In genomic region chr1:64891440-64891815, GRCh38 we compare ENCODE assay signal across 12 cellular contexts.
A peak's percentile ranks its signal among the peaks of the same experiment; 100 is the strongest.
DNase-seq lines count a peak whose midpoint lies in the region; ATAC-seq and TF ChIP-seq lines count a peak whose summit lies in the region.
"Had no signal": no experiment of that assay in that cellular context is flagged by ENCODE, and none has a peak within 500 bp of the region (broad histone marks: within the 10 kb centered on the region; RNA-seq: fewer than 3 reads in every experiment).

No MANE protein-coding gene starts in this region.

- no peak overlapping the region for H3K27ac ChIP-seq in neuronal stem cell (replicated peaks; ENCODE audit: low read length)
- H3K27ac ChIP-seq: 22Rv1, breast epithelium had no signal

- H4K91ac ChIP-seq in neuronal stem cell (ENCODE audit: low read depth, low read length, poor library complexity): no peak overlapping the region

- no peak overlapping the region for H4K8ac ChIP-seq in neuronal stem cell (ENCODE audit: low read depth, low read length)

- no peak overlapping the region for H2BK15ac ChIP-seq in neuronal stem cell (ENCODE audit: low read length)

- intact Hi-C loops in posterior cingulate gyrus (cut with DNase I): no loop called here

- H3K79me1 ChIP-seq in neuronal stem cell (ENCODE audit: low read depth, low read length): no peaks in the 10 kb centered on the region

- no peak overlapping the region for H3K23ac ChIP-seq in neuronal stem cell (ENCODE audit: low read depth, low read length, poor library complexity)

- WGBS in neuronal stem cell (ENCODE audit: extremely low coverage in 2 of 2, insufficient read length in 2 of 2, insufficient replicate concordance in 1 of 2), 2 donors: no CpG with 5 or more reads among the region's 3 CpGs

- no peak overlapping the region for H2BK120ac ChIP-seq in neuronal stem cell (ENCODE audit: low read depth, low read length)

- H2BK5ac ChIP-seq in neuronal stem cell (ENCODE audit: low read length): no peak overlapping the region

- H3K27ac Mint-ChIP-seq in T-helper 17 cell: peak overlapping the region; percentile 47
- H3K27ac Mint-ChIP-seq: activated CD4-positive, alpha-beta T cell treated with anti-CD3 and anti-CD28 coated beads, Interleukin-2, amount 10 ng/mL, durations not matched to agents 7 days and 5 days had no signal

- no peak overlapping the region for H3K4ac ChIP-seq in neuronal stem cell (ENCODE audit: low read length)

- H3K9me3 ChIP-seq in T-helper 17 cell (ENCODE audit: control insufficient read depth, low read length, poor library complexity, severe bottlenecking): no peaks in the 10 kb centered on the region
- H3K9me3 ChIP-seq in neuronal stem cell (replicated peaks in 1 of 2; ENCODE audit: control insufficient read depth in 2 of 2, insufficient read depth in 1 of 2, low read depth in 1 of 2, low read length in 2 of 2): no peaks in the 10 kb centered on the region
- H3K9me3 ChIP-seq: breast epithelium had no signal

- no peak overlapping the region for H3K4me3 ChIP-seq in fibroblast of pulmonary artery (replicated peaks; ENCODE audit: low read depth, low read length)
- no peak overlapping the region for H3K4me3 ChIP-seq in neuronal stem cell (ENCODE audit: low read length in 2 of 2)
- H3K4me3 ChIP-seq: breast epithelium had no signal

- DNase-seq in DMS 273 (lab: John Stamatoyannopoulos, UW; ENCODE audit: unreplicated experiment) (peak; percentile 18), DMS 273 treated with DMSO at 0.1 percent for 48 hours (lab: John Stamatoyannopoulos, UW) (no peak), T-helper 17 cell (no peak), fibroblast of pulmonary artery (ENCODE audit: low read depth) (peak; percentile 22), neuronal stem cell (ENCODE audit: low spot score) (no peak), posterior cingulate gyrus (no peak), DMS79 treated with DMSO at 0.1 percent for 48 hours (lab: John Stamatoyannopoulos, UW) (no peak), GM13976 (ENCODE audit: low spot score) (no peak)
- DNase-seq: activated CD4-positive, alpha-beta T cell treated with anti-CD3 and anti-CD28 coated beads, Interleukin-2, amount 10 ng/mL, durations not matched to agents 7 days and 5 days; NCI-H1048 had no signal

- H3K36me3 Mint-ChIP-seq in T-helper 17 cell (ENCODE audit: low read depth): peaks cover 1% of the 10 kb centered on the region

- H2BK12ac ChIP-seq in neuronal stem cell (ENCODE audit: low read length): no peak overlapping the region

- H3K14ac ChIP-seq in neuronal stem cell (ENCODE audit: low read length): no peak overlapping the region

- H3K36me3 ChIP-seq in neuronal stem cell (replicated peaks in 1 of 2; ENCODE audit: control insufficient read depth in 2 of 2, insufficient read depth in 2 of 2, low read length in 2 of 2): no peaks in the 10 kb centered on the region
- H3K36me3 ChIP-seq: breast epithelium had no signal

- peak; percentile 37 for ATAC-seq in T-helper 17 cell

- H3K9ac ChIP-seq in neuronal stem cell (ENCODE audit: low read depth, low read length, poor library complexity): no peak overlapping the region

- H3K4me3 Mint-ChIP-seq in T-helper 17 cell: peak overlapping the region; percentile 76
- H3K4me3 Mint-ChIP-seq: activated CD4-positive, alpha-beta T cell treated with anti-CD3 and anti-CD28 coated beads, Interleukin-2, amount 10 ng/mL, durations not matched to agents 7 days and 5 days had no signal

- no peak overlapping the region for H2AFZ ChIP-seq in neuronal stem cell (ENCODE audit: low read length)

- no peaks in the 10 kb centered on the region for H3K27me3 Mint-ChIP-seq in T-helper 17 cell
- H3K27me3 Mint-ChIP-seq: activated CD4-positive, alpha-beta T cell treated with anti-CD3 and anti-CD28 coated beads, Interleukin-2, amount 10 ng/mL, durations not matched to agents 7 days and 5 days had no signal

- in situ Hi-C loops in GM13976 (cut with MboI; ENCODE audit: low sequenced_read_pairs, unreplicated experiment): loop anchor here (10.0 kb wide), 1 partner anchor 73 kb away; the partner anchor contains the start of gene JAK1

- TF ChIP-seq CTCF in fibroblast of pulmonary artery (IDR thresholded peaks at IDR 0.05; ENCODE audit: low read length, missing control alignments) (no peak), GM13976 (IDR thresholded peaks at IDR 0.05; ENCODE audit: borderline replicate concordance, control extremely low read depth, extremely low read depth, insufficient read depth, missing control alignments) (no peak)

- peaks cover 0 to 17% (median 0%) of the 10 kb centered on the region in 3 experiments for H3K27me3 ChIP-seq in neuronal stem cell (ENCODE audit: control insufficient read depth in 3 of 3, insufficient read depth in 3 of 3, low read depth in 1 of 3, low read length in 3 of 3)
- H3K27me3 ChIP-seq: breast epithelium had no signal

- H3K4me2 ChIP-seq in neuronal stem cell (ENCODE audit: insufficient read depth, low read length, poor library complexity, severe bottlenecking): no peak overlapping the region

- H3K4me1 ChIP-seq in neuronal stem cell (ENCODE audit: control insufficient read depth in 2 of 2, insufficient read depth in 1 of 2, low read depth in 1 of 2, low read length in 2 of 2): peaks cover 3 to 6% of the 10 kb centered on the region in 2 donors

- peaks cover 88% of the 10 kb centered on the region for H3K4me1 Mint-ChIP-seq in T-helper 17 cell

- no peak overlapping the region for H2AK5ac ChIP-seq in neuronal stem cell (ENCODE audit: low read depth, low read length)

- H3K18ac ChIP-seq in neuronal stem cell (ENCODE audit: low read length): peak overlapping the region; percentile 9

Comparison
In these comparisons a context has a peak if more than half of its experiments do, and no peak if none do; other contexts are left out.
1. DNase-seq: peak in DMS 273 (single experiment) and fibroblast of pulmonary artery (single experiment); none in DMS 273 treated with DMSO at 0.1 percent for 48 hours (single experiment), T-helper 17 cell (0 of 3), neuronal stem cell (single experiment), posterior cingulate gyrus (0 of 10), DMS79 treated with DMSO at 0.1 percent for 48 hours (single experiment) and GM13976 (single experiment).